9 cellular contexts compared by ENCODE assay signal in the genomic region with DNA sequence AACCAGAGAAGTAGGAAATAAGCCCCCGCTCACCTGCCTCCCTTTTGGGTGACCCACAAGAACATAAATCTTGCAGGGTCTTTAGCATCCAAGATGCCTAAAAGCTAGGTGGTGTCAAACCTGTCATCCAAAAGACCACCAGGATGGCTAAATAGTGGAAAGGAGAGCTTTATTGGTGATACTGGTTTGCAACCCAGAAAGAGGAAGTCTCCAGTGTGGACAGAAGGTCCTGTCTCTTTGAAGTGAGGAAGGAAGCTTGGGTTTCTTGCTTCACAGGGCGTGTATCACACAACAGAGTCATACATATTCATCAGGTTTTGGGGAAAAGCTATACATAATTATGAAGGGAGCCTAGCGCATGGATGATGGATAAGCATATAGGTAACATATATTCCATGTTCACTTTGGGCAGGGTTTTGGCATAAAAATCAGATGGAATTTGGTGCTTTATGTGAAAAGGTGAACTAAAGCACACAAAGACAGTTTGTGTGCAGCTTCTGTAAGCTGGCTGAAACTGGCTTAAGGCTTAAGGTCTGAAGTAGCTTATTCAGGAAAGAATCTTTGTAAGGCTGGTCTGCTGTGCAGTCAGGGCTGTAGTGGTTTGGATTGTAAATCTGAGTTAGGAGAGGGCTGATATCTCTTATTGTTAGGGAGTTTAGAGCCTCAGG.
A peak's percentile ranks its signal among the peaks of the same experiment; 100 is the strongest.
DNase-seq lines count a peak whose midpoint lies in the region; ATAC-seq and TF ChIP-seq lines count a peak whose summit lies in the region.
"Had no signal": no experiment of that assay in that cellular context is flagged by ENCODE, and none has a peak within 500 bp of the region (broad histone marks: within the 10 kb centered on the region; RNA-seq: fewer than 3 reads in every experiment).

No MANE protein-coding gene starts in this region.

- TF ChIP-seq CTCF in natural killer cell (IDR thresholded peaks at IDR 0.05): no peak
- TF ChIP-seq CTCF in endothelial cell (IDR thresholded peaks at IDR 0.05; ENCODE audit: unreplicated experiment): no peak
- no peak for TF ChIP-seq CTCF in WTC11 (IDR thresholded peaks at IDR 0.05)

- H3K27ac Mint-ChIP-seq in natural killer cell (peak overlapping the region in 1 of 2 donors; percentile 42), endothelial cell (ENCODE audit: unreplicated experiment) (no peak overlapping the region), WTC11 (no peak overlapping the region)

- no peaks in the 10 kb centered on the region for H3K9me3 Mint-ChIP-seq in natural killer cell
- H3K9me3 Mint-ChIP-seq in endothelial cell (ENCODE audit: unreplicated experiment): no peaks in the 10 kb centered on the region
- no peaks in the 10 kb centered on the region for H3K9me3 Mint-ChIP-seq in WTC11

- peak; percentile 83 to 95 for DNase-seq in NOMO-1 (lab: John Stamatoyannopoulos, UW; ENCODE audit: unreplicated experiment in 2 of 2)
- DNase-seq in natural killer cell: no peak
- DNase-seq in endothelial cell (ENCODE audit: low spot score): no peak
- no peak for DNase-seq in WTC11 (ENCODE audit: low spot score)
- DNase-seq in activated CD4-positive, alpha-beta T cell treated with anti-CD3 and anti-CD28 coated beads for 4 hours: no peak
- no peak for DNase-seq in NCI-H345 treated with DMSO at 0.1 percent for 48 hours (lab: John Stamatoyannopoulos, UW; ENCODE audit: unreplicated experiment)

- H3K36me3 Mint-ChIP-seq in natural killer cell (no peaks in the 10 kb centered on the region), endothelial cell (ENCODE audit: low read depth, unreplicated experiment) (no peaks in the 10 kb centered on the region), WTC11 (no peaks in the 10 kb centered on the region)

- H3K27me3 Mint-ChIP-seq in natural killer cell (ENCODE audit: low read depth in 2 of 2) (peaks cover 6 to 7% of the 10 kb centered on the region in 2 donors), endothelial cell (ENCODE audit: unreplicated experiment) (peaks cover 2% of the 10 kb centered on the region), WTC11 (ENCODE audit: low read depth) (peaks cover 12% of the 10 kb centered on the region)

- H3K4me1 Mint-ChIP-seq in natural killer cell (peaks cover 13 to 16% of the 10 kb centered on the region in 2 donors), endothelial cell (ENCODE audit: unreplicated experiment) (peaks cover 21% of the 10 kb centered on the region), WTC11 (peaks cover 21% of the 10 kb centered on the region)

- CTCF ChIA-PET in WTC11 (lab: Charles Lee): interaction anchor here (1.2 to 3.4 kb wide), 3 partner anchors 13 to 311 kb away, joined by 3 to 11 read pairs (median 4); no protein-coding TSS in a partner anchor

- H3K4me3 Mint-ChIP-seq in natural killer cell: peak overlapping the region; percentile 13
- H3K4me3 Mint-ChIP-seq in endothelial cell (ENCODE audit: unreplicated experiment): no peak overlapping the region
- H3K4me3 Mint-ChIP-seq in WTC11: no peak overlapping the region

- intact Hi-C loops in natural killer cell (cut with micrococcal nuclease): no loop called here

- ATAC-seq in GM18867 (IDR thresholded peaks at IDR 0.05; ENCODE audit: unreplicated experiment): peak; percentile 68
- peak; percentile 58 for ATAC-seq in HG02763 (IDR thresholded peaks at IDR 0.05; ENCODE audit: unreplicated experiment)
- peak; percentile 42 to 80 (median 63) for ATAC-seq in natural killer cell
- no peak for ATAC-seq in WTC11
- ATAC-seq: body of pancreas had no signal

- POLR2A ChIA-PET in WTC11 (lab: Charles Lee): no interaction called here

TF ChIP-seq in WTC11, 78 proteins besides CTCF, POLR2A, EP300 and RAD21:
- TF ChIP-seq, protein P1, sequence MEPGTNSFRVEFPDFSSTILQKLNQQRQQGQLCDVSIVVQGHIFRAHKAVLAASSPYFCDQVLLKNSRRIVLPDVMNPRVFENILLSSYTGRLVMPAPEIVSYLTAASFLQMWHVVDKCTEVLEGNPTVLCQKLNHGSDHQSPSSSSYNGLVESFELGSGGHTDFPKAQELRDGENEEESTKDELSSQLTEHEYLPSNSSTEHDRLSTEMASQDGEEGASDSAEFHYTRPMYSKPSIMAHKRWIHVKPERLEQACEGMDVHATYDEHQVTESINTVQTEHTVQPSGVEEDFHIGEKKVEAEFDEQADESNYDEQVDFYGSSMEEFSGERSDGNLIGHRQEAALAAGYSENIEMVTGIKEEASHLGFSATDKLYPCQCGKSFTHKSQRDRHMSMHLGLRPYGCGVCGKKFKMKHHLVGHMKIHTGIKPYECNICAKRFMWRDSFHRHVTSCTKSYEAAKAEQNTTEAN (CRISPR knock-in tag; IDR thresholded peaks at IDR 0.05): no peak
- TF ChIP-seq FOXJ3 (CRISPR knock-in tag; IDR thresholded peaks at IDR 0.05; ENCODE audit: borderline replicate concordance): no peak
- no peak for TF ChIP-seq ELF4 (CRISPR knock-in tag; IDR thresholded peaks at IDR 0.05; ENCODE audit: low read depth)
- TF ChIP-seq ZNF423 (CRISPR knock-in tag; IDR thresholded peaks at IDR 0.05): no peak
- TF ChIP-seq, protein P2, sequence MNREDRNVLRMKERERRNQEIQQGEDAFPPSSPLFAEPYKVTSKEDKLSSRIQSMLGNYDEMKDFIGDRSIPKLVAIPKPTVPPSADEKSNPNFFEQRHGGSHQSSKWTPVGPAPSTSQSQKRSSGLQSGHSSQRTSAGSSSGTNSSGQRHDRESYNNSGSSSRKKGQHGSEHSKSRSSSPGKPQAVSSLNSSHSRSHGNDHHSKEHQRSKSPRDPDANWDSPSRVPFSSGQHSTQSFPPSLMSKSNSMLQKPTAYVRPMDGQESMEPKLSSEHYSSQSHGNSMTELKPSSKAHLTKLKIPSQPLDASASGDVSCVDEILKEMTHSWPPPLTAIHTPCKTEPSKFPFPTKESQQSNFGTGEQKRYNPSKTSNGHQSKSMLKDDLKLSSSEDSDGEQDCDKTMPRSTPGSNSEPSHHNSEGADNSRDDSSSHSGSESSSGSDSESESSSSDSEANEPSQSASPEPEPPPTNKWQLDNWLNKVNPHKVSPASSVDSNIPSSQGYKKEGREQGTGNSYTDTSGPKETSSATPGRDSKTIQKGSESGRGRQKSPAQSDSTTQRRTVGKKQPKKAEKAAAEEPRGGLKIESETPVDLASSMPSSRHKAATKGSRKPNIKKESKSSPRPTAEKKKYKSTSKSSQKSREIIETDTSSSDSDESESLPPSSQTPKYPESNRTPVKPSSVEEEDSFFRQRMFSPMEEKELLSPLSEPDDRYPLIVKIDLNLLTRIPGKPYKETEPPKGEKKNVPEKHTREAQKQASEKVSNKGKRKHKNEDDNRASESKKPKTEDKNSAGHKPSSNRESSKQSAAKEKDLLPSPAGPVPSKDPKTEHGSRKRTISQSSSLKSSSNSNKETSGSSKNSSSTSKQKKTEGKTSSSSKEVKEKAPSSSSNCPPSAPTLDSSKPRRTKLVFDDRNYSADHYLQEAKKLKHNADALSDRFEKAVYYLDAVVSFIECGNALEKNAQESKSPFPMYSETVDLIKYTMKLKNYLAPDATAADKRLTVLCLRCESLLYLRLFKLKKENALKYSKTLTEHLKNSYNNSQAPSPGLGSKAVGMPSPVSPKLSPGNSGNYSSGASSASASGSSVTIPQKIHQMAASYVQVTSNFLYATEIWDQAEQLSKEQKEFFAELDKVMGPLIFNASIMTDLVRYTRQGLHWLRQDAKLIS (CRISPR knock-in tag; IDR thresholded peaks at IDR 0.05; ENCODE audit: borderline replicate concordance): no peak
- no peak for TF ChIP-seq GABPB1 (CRISPR knock-in tag; IDR thresholded peaks at IDR 0.05)
- no peak for TF ChIP-seq EMX1 (CRISPR knock-in tag; IDR thresholded peaks at IDR 0.05)
- TF ChIP-seq HMGA2 (CRISPR knock-in tag; IDR thresholded peaks at IDR 0.05): no peak
- TF ChIP-seq JAZF1 (CRISPR knock-in tag; IDR thresholded peaks at IDR 0.05): no peak
- TF ChIP-seq, protein P3, sequence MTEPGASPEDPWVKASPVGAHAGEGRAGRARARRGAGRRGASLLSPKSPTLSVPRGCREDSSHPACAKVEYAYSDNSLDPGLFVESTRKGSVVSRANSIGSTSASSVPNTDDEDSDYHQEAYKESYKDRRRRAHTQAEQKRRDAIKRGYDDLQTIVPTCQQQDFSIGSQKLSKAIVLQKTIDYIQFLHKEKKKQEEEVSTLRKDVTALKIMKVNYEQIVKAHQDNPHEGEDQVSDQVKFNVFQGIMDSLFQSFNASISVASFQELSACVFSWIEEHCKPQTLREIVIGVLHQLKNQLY (CRISPR knock-in tag; IDR thresholded peaks at IDR 0.05): no peak
- no peak for TF ChIP-seq ZNF317 (CRISPR knock-in tag; IDR thresholded peaks at IDR 0.05; ENCODE audit: borderline replicate concordance, low read depth)

Comparison
In these comparisons a context has a peak if more than half of its experiments do, and no peak if none do; other contexts are left out.
1. DNase-seq: peak in NOMO-1 (2 of 2); none in natural killer cell (single experiment), endothelial cell (single experiment), WTC11 (single experiment), activated CD4-positive, alpha-beta T cell treated with anti-CD3 and anti-CD28 coated beads for 4 hours (0 of 2) and NCI-H345 treated with DMSO at 0.1 percent for 48 hours (single experiment).